In the genomic region with DNA sequence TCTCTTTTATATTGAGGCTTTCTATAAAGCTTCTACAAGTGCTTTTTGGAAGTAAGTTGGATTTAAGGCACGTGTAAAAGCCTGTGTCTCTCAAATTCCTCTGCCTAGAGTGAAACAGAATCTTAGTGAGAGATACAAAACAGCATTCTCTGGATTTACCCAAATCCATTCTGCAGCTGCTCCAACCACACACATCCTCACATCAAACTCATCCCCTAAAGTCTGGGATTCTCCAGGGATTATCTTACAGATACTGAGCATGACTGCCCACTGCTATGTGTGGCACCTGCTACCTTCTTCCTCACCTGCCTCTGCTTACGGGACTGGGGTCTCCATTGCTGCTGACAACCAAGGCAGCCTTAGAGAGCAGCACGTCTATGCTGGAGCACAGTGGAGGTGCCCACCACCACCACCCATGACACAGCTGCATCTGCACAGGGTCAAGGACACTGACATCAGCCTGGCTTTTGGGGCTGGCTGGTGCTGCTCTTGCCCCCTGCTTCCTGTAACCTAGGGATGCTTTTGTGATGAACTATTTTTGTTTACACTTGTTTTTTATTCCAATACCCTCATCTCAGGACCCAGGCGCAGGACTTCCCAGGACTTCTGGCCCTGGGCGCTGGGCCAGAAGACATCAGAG, we compare ENCODE assay signal across 11 cellular contexts.
DNase-seq lines count a peak whose midpoint lies in the region; ATAC-seq and TF ChIP-seq lines count a peak whose summit lies in the region.
"Had no signal": no experiment of that assay in that cellular context is flagged by ENCODE, and none has a peak within 500 bp of the region (broad histone marks: within the 10 kb centered on the region; RNA-seq: fewer than 3 reads in every experiment).

No MANE protein-coding gene starts in this region.

- H3K27me3 ChIP-seq in SJCRH30 (peaks cover 4% of the 10 kb centered on the region), esophagus squamous epithelium (no peaks in the 10 kb centered on the region)

- H3K9me3 ChIP-seq in SJCRH30 (replicated peaks) (no peaks in the 10 kb centered on the region), esophagus squamous epithelium (no peaks in the 10 kb centered on the region)

- H3K36me3 Mint-ChIP-seq in Calu3 (ENCODE audit: insufficient read depth, unreplicated experiment), result peaks cover 26% of the 10 kb centered on the region

- TF ChIP-seq CTCF in Calu3 (IDR thresholded peaks at IDR 0.05; ENCODE audit: unreplicated experiment) (no peak), esophagus squamous epithelium (IDR thresholded peaks at IDR 0.05) (no peak)

- H3K27me3 Mint-ChIP-seq in Calu3 (ENCODE audit: unreplicated experiment), result no peaks in the 10 kb centered on the region

- H3K27ac ChIP-seq in SJCRH30 (no peak overlapping the region), esophagus squamous epithelium (peak overlapping the region; percentile 38 to 88 (median 79)), skin epidermis (peak overlapping the region in 18 of 21 experiments; percentile 3 to 91 (median 70))

- BruUV-seq in Calu3 (replicated peaks; lab: Mats Ljungman, UMichigan), result no TSS peak

- peak overlapping the region; percentile 94 for H3K27ac Mint-ChIP-seq in Calu3 (ENCODE audit: unreplicated experiment)

- CTCF ChIA-PET in Calu3 (lab: Charles Lee), result interaction anchor here (0.6 to 1.1 kb wide), 2 partner anchors 9 to 342 kb away, joined by 3 to 6 read pairs; no protein-coding TSS in a partner anchor

- 88 to 89% methylated on average over 4 of the region's 5 CpGs for WGBS in esophagus squamous epithelium, 2 donors

- intact Hi-C loops in Calu3 (cut with micrococcal nuclease; ENCODE audit: unreplicated experiment), result loop anchor here (2.0 kb wide), 1 partner anchor 37 kb away; no protein-coding TSS in a partner anchor
- intact Hi-C loops in esophagus squamous epithelium (cut with DNase I), result loop anchor here (10.0 kb wide), 1 partner anchor 139 kb away; a partner anchor contains a TSS

- H3K4me1 ChIP-seq in SJCRH30 (peaks cover 16% of the 10 kb centered on the region), esophagus squamous epithelium (peaks cover 21 to 73% (median 54%) of the 10 kb centered on the region in 3 donors)

- no peak for TF ChIP-seq POLR2A in esophagus squamous epithelium (IDR thresholded peaks at IDR 0.05)

- H3K4me3 Mint-ChIP-seq in Calu3 (ENCODE audit: low read depth, unreplicated experiment), result peak overlapping the region; percentile 21

- peaks cover 83% of the 10 kb centered on the region for H3K4me1 Mint-ChIP-seq in Calu3 (ENCODE audit: low read depth, unreplicated experiment)

- H3K4me3 ChIP-seq in SJCRH30, result no peak overlapping the region
- H3K4me3 ChIP-seq in esophagus squamous epithelium, result no peak overlapping the region
- H3K4me3 ChIP-seq in skin epidermis, result no peak overlapping the region

- H3K36me3 ChIP-seq in SJCRH30 (no peaks in the 10 kb centered on the region), esophagus squamous epithelium (no peaks in the 10 kb centered on the region)

- no peak for ATAC-seq in GM21381 (IDR thresholded peaks at IDR 0.05; ENCODE audit: unreplicated experiment)
- ATAC-seq: HCT116 had no signal

- peaks cover 5% of the 10 kb centered on the region for H3K9me3 Mint-ChIP-seq in Calu3 (ENCODE audit: low read depth, unreplicated experiment)

- DNase-seq in Calu3, result no peak
- peak; percentile 13 to 65 for DNase-seq in SJCRH30
- no peak for DNase-seq in esophagus squamous epithelium (lab: John Stamatoyannopoulos, UW)
- DNase-seq in NCI-H2196 (lab: John Stamatoyannopoulos, UW; ENCODE audit: unreplicated experiment), result no peak
- DNase-seq in NCI-H1048 (lab: John Stamatoyannopoulos, UW), result no peak
- DNase-seq: DMS153, NCI-H187, T-helper 9 cell had no signal

Comparison
In these comparisons a context has a peak if more than half of its experiments do, and no peak if none do; other contexts are left out.
1. DNase-seq: peak in SJCRH30 (2 of 2); none in Calu3 (single experiment), esophagus squamous epithelium (single experiment), NCI-H2196 (single experiment) and NCI-H1048 (single experiment).